ENCODE assay signal across 3 cellular contexts in the genomic region with DNA sequence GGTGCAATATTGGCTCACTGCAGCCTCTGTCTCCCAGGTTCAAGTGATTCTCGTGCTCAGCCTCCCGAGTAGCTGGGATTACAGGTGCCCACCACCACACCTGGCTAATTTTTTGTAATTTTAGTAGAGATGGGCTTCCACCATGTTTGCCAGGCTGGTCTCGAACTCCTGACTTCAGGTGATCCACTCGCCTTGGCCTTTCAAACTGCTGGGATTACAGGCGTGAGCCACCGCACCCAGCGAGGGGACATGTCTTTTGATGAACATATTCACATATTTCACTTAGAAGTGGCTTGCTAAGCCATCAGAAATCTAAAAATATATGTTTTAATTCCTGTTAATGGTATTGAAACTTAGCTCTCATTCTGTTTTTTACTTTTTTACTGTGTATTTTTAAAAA. TPM values are rescaled to one million over a fixed set of nuclear protein-coding genes. Genes with fewer than 3 reads are reported as not detected.
DNase-seq lines count a peak whose midpoint lies in the region; ATAC-seq, FAIRE-seq and TF ChIP-seq lines count a peak whose summit lies in the region.
"Not testable (repeated sequence)": the region's sequence is repeated elsewhere in the genome, so short reads cannot be mapped to it uniquely, and the experiment has no call there.

No MANE protein-coding gene starts in this region.

- in situ Hi-C loops in HepG2 (cut with HindIII; ENCODE audit: extremely low pct_ligation_motif_present, low pct_unique_long_range_greater_than_20kb): not testable (repeated sequence)

- POLR2A ChIA-PET in HepG2 (lab: Yijun Ruan, JAX): interaction anchor here (1.8 kb wide), 1 partner anchor 11 kb away, joined by 5 read pairs; a partner anchor contains a TSS

- not testable (repeated sequence) for H3K4me2 ChIP-seq in HepG2 (ENCODE audit: low read depth, low read length)

- TF ChIP-seq CTCF in HepG2 (CRISPR knock-in tag; IDR thresholded peaks at IDR 0.05); sigmoid colon (IDR thresholded peaks at IDR 0.05): not testable (repeated sequence)

- not testable (repeated sequence) for TF ChIP-seq RAD21 in HepG2 (CRISPR knock-in tag; IDR thresholded peaks at IDR 0.05)

- not testable (repeated sequence) for H3K9ac ChIP-seq in HepG2 (ENCODE audit: insufficient read depth, low read depth, low read length); subcutaneous abdominal adipose tissue (ENCODE audit: low read length in 5 of 5)

- not testable (repeated sequence) for H4K20me1 ChIP-seq in HepG2 (ENCODE audit: insufficient read depth, low read length)

- not testable (repeated sequence) for DNase-seq in HepG2 (ENCODE audit: low spot score)
- peak; percentile 62 for DNase-seq in sigmoid colon

- H3K27ac ChIP-seq in HepG2 (ENCODE audit: extremely low read length, insufficient read depth, low read length); sigmoid colon: not testable (repeated sequence)
- H3K27ac ChIP-seq in subcutaneous abdominal adipose tissue (ENCODE audit: low read depth, low read length): peak overlapping the region; percentile 79

- not testable (repeated sequence) for H3K36me3 ChIP-seq in HepG2 (replicated peaks in 1 of 2; ENCODE audit: control insufficient read depth in 1 of 2, insufficient read depth in 2 of 2, low read length in 2 of 2); sigmoid colon; subcutaneous abdominal adipose tissue (ENCODE audit: control insufficient read depth in 5 of 5, insufficient read depth in 5 of 5, low read length in 5 of 5)

- ATAC-seq in HepG2: not testable (repeated sequence)

- H3K4me3 ChIP-seq in HepG2 (replicated peaks in 1 of 3; ENCODE audit: insufficient read depth in 1 of 3, low read depth in 2 of 3, low read length in 3 of 3); sigmoid colon; subcutaneous abdominal adipose tissue (ENCODE audit: low read depth in 1 of 5, low read length in 5 of 5): not testable (repeated sequence)

- not testable (repeated sequence) for H3K9me3 ChIP-seq in HepG2 (ENCODE audit: low read length); sigmoid colon; subcutaneous abdominal adipose tissue (ENCODE audit: control insufficient read depth in 5 of 5, low read length in 5 of 5)

- TF ChIP-seq POLR2A in HepG2 (IDR thresholded peaks at IDR 0.05; ENCODE audit: insufficient read depth in 1 of 2, low read depth in 2 of 2, low read length in 2 of 2); sigmoid colon (IDR thresholded peaks at IDR 0.05): not testable (repeated sequence)

- TF ChIP-seq EP300 in HepG2 (IDR thresholded peaks at IDR 0.05; ENCODE audit: low read depth in 2 of 2, low read length in 2 of 2); HepG2 (CRISPR knock-in tag; IDR thresholded peaks at IDR 0.05; ENCODE audit: borderline replicate concordance); sigmoid colon (IDR thresholded peaks at IDR 0.05): not testable (repeated sequence)

- FAIRE-seq in HepG2 (lab: Jason Lieb, UNC): not testable (repeated sequence)

- 32% methylated on average over 7 of the region's 7 CpGs for WGBS in HepG2 (ENCODE audit: low lambda C conversion rate)
- 95 to 96% methylated on average over 7 of the region's 7 CpGs for WGBS in sigmoid colon, 2 donors

- not testable (repeated sequence) for H2AFZ ChIP-seq in HepG2 (ENCODE audit: low read length)

- BruUV-seq in HepG2 (replicated peaks; lab: Mats Ljungman, UMichigan): not testable (repeated sequence)

- intact Hi-C loops in HepG2 (cut with micrococcal nuclease; ENCODE audit: unreplicated experiment); sigmoid colon (cut with DNase I): not testable (repeated sequence)

- not testable (repeated sequence) for H3K79me2 ChIP-seq in HepG2 (ENCODE audit: insufficient read depth, low read length)

- CTCF ChIA-PET in HepG2 (lab: Yijun Ruan, JAX; ENCODE audit: low intra/inter-chr PET ratio, low total read pairs): not testable (repeated sequence)

- H3K4me1 ChIP-seq in HepG2 (ENCODE audit: insufficient read depth, low read length); sigmoid colon: not testable (repeated sequence)
- H3K4me1 ChIP-seq in subcutaneous abdominal adipose tissue (ENCODE audit: control insufficient read depth in 5 of 5, insufficient read depth in 5 of 5, low read length in 5 of 5): peaks cover 0 to 34% (median 28%) of the 10 kb centered on the region in 5 donors

- peaks cover 3 to 16% of the 10 kb centered on the region in 2 experiments; a peak in 4 of 5 replicates for H3K27me3 ChIP-seq in HepG2 (ENCODE audit: control insufficient read depth in 1 of 2, insufficient read depth in 2 of 2, low read length in 2 of 2)
- not testable (repeated sequence) for H3K27me3 ChIP-seq in sigmoid colon; subcutaneous abdominal adipose tissue (ENCODE audit: control insufficient read depth in 5 of 5, insufficient read depth in 4 of 5, low read length in 5 of 5)

TF ChIP-seq in HepG2, 621 proteins besides CTCF, POLR2A, EP300 and RAD21:
- peak; percentile 33; the same call in 1 of the 2 replicates for TF ChIP-seq ZNF460 (CRISPR knock-in tag; IDR thresholded peaks at IDR 0.05; ENCODE audit: borderline replicate concordance)
TF ChIP-seq in HepG2: peak in this region for 1; not testable (repeated sequence) for 620.

RNA-seq across cellular contexts. Expression of a gene that starts 11.1 kb away (rescaled TPM):
- total RNA-seq in HepG2 (2016; rRNA removed; fragmentation: Illumina TruSeq; extraction: Trizol) (12.1 and 18.5 TPM in 2 replicates), sigmoid colon (100 to 1,000 TPM in 2 of 4 donors, 10 to 100 TPM in 2; 53.2 to 173 (median 93.6) TPM)
- total RNA-seq in HepG2 (2016; cell fraction: cytosol; rRNA removed; fragmentation: Illumina TruSeq; extraction: Trizol; ENCODE audit: low read depth): 9.1 and 9.9 TPM in 2 replicates
- total RNA-seq in HepG2 (2016; cell fraction: insoluble cytoplasmic fraction; rRNA removed; fragmentation: Illumina TruSeq; extraction: Trizol): 11.0 and 17.4 TPM in 2 replicates
- 19.9 and 21.0 TPM in 2 replicates for total RNA-seq in HepG2 (2016; cell fraction: membrane; rRNA removed; fragmentation: Illumina TruSeq; extraction: Trizol)
- 8.1 and 9.8 TPM in 2 replicates for total RNA-seq in HepG2 (2016; cell fraction: nucleus; rRNA removed; fragmentation: Illumina TruSeq; extraction: Trizol)
- polyA plus RNA-seq in HepG2 (2011; rRNA removed) (28.2 and 43.0 TPM in 2 replicates), sigmoid colon (10 to 100 TPM in 2 of 3 donors, 1 to 10 TPM in 1; 6.9 to 17.4 (median 12.2) TPM)
- polyA plus RNA-seq in HepG2 (2011; cell fraction: cytosol; rRNA removed): 31.3 and 41.1 TPM in 2 replicates
- 47.8 and 49.8 TPM in 2 replicates for polyA plus RNA-seq in HepG2 (2011; cell fraction: nucleus; rRNA removed)
- 33.9 and 49.4 TPM in 2 replicates for polyA plus RNA-seq in HepG2 (2012)
- 8.7 and 9.3 TPM in 2 replicates for polyA plus RNA-seq in HepG2 (2016; cell fraction: cytosol; fragmentation: Illumina TruSeq; extraction: Trizol; ENCODE audit: low read depth)
- 24.7 and 26.6 TPM in 2 replicates for polyA plus RNA-seq in HepG2 (2016; cell fraction: insoluble cytoplasmic fraction; fragmentation: Illumina TruSeq; extraction: Trizol; ENCODE audit: low read depth)
- 16.8 and 19.0 TPM in 2 replicates for polyA plus RNA-seq in HepG2 (2016; cell fraction: membrane; fragmentation: Illumina TruSeq; extraction: Trizol; ENCODE audit: low read depth)
- 21.1 and 24.6 TPM in 2 replicates for polyA plus RNA-seq in HepG2 (2016; cell fraction: nucleus; fragmentation: Illumina TruSeq; extraction: Trizol; ENCODE audit: insufficient read depth, low read depth)
- 12.1 and 28.5 TPM in 2 replicates for polyA minus RNA-seq in HepG2 (2011; rRNA and poly(A)+ RNA removed; ENCODE audit: low replicate concordance)
- 56.9 and 63.6 TPM in 2 replicates for polyA minus RNA-seq in HepG2 (2011; cell fraction: cytosol; rRNA and poly(A)+ RNA removed)
- 21.4 and 26.7 TPM in 2 replicates for polyA minus RNA-seq in HepG2 (2011; cell fraction: nucleus; rRNA and poly(A)+ RNA removed)

RNA-seq across cellular contexts. Expression of a gene that starts 48.2 kb away (rescaled TPM):
- total RNA-seq in HepG2 (2016; rRNA removed; fragmentation: Illumina TruSeq; extraction: Trizol) (21.4 and 30.5 TPM in 2 replicates), sigmoid colon (10 to 100 TPM; 19.1 to 27.4 (median 22.6) TPM)
- total RNA-seq in HepG2 (2016; cell fraction: cytosol; rRNA removed; fragmentation: Illumina TruSeq; extraction: Trizol; ENCODE audit: low read depth): 17.9 and 19.8 TPM in 2 replicates
- 16.4 and 29.4 TPM in 2 replicates for total RNA-seq in HepG2 (2016; cell fraction: insoluble cytoplasmic fraction; rRNA removed; fragmentation: Illumina TruSeq; extraction: Trizol)
- 40.2 and 46.0 TPM in 2 replicates for total RNA-seq in HepG2 (2016; cell fraction: membrane; rRNA removed; fragmentation: Illumina TruSeq; extraction: Trizol)
- total RNA-seq in HepG2 (2016; cell fraction: nucleus; rRNA removed; fragmentation: Illumina TruSeq; extraction: Trizol): 19.8 and 24.1 TPM in 2 replicates
- polyA plus RNA-seq in HepG2 (2011; rRNA removed) (93.9 and 105 TPM in 2 replicates), sigmoid colon (10 to 100 TPM; 13.8 to 24.2 (median 14.3) TPM)
- polyA plus RNA-seq in HepG2 (2011; cell fraction: cytosol; rRNA removed): 58.6 and 81.5 TPM in 2 replicates
- polyA plus RNA-seq in HepG2 (2011; cell fraction: nucleus; rRNA removed): 45.3 and 46.9 TPM in 2 replicates
- polyA plus RNA-seq in HepG2 (2012): 29.0 and 44.1 TPM in 2 replicates
- polyA plus RNA-seq in HepG2 (2016; cell fraction: cytosol; fragmentation: Illumina TruSeq; extraction: Trizol; ENCODE audit: low read depth): 31.6 and 35.7 TPM in 2 replicates
- polyA plus RNA-seq in HepG2 (2016; cell fraction: insoluble cytoplasmic fraction; fragmentation: Illumina TruSeq; extraction: Trizol; ENCODE audit: low read depth): 33.1 and 37.1 TPM in 2 replicates
- 65.7 and 67.3 TPM in 2 replicates for polyA plus RNA-seq in HepG2 (2016; cell fraction: membrane; fragmentation: Illumina TruSeq; extraction: Trizol; ENCODE audit: low read depth)
- 60.4 and 64.9 TPM in 2 replicates for polyA plus RNA-seq in HepG2 (2016; cell fraction: nucleus; fragmentation: Illumina TruSeq; extraction: Trizol; ENCODE audit: insufficient read depth, low read depth)
- 171 and 190 TPM in 2 replicates for polyA minus RNA-seq in HepG2 (2011; rRNA and poly(A)+ RNA removed; ENCODE audit: low replicate concordance)
- 44.9 and 49.0 TPM in 2 replicates for polyA minus RNA-seq in HepG2 (2011; cell fraction: cytosol; rRNA and poly(A)+ RNA removed)
- 12.5 and 14.5 TPM in 2 replicates for polyA minus RNA-seq in HepG2 (2011; cell fraction: nucleus; rRNA and poly(A)+ RNA removed)
